Comparison of ENCODE assay signal across 11 cellular contexts in genomic region chr16:54568897-54569807, GRCh38.
"Had no signal": no experiment of that assay in that cellular context is flagged by ENCODE, and none has a peak within 500 bp of the region (broad histone marks: within the 10 kb centered on the region; RNA-seq: fewer than 3 reads in every experiment).

No MANE protein-coding gene starts in this region.

- H3K4me3 ChIP-seq: ovary had no signal

- H3K36me3 ChIP-seq: brain microvascular endothelial cell, ovary had no signal

- H3K9me3 ChIP-seq: ovary had no signal

- DNase-seq: activated CD4-positive, alpha-beta memory T cell treated with anti-CD3 and anti-CD28 coated beads for 36 hours; activated CD4-positive, CD25-positive, alpha-beta regulatory T cell treated with anti-CD3 and anti-CD28 coated beads, Interleukin-2, amount 50 U/mL, for 72 hours; activated effector memory CD4-positive, alpha-beta T cell treated with anti-CD3 and anti-CD28 coated beads, Interleukin-2, amount 50 U/mL, for 16 hours; activated T-cell treated with anti-CD3 and anti-CD28 coated beads, Interleukin-2, amount 50 U/mL, for 4 hours; amniotic stem cell; brain microvascular endothelial cell; ovary; small intestine had no signal

- ATAC-seq: activated naive CD4-positive, alpha-beta T cell treated with anti-CD3 and anti-CD28 coated beads, Interleukin-2, amount 50 U/mL, for 72 hours; activated T-cell treated with anti-CD3 and anti-CD28 coated beads, Interleukin-2, amount 50 U/mL, for 4 hours; esophagus mucosa had no signal

- H3K27ac ChIP-seq: brain microvascular endothelial cell, ovary had no signal

- H3K27me3 ChIP-seq: brain microvascular endothelial cell, ovary had no signal

- FAIRE-seq: endometrium, small intestine had no signal
